18 cellular contexts compared by ENCODE assay signal in the genomic region with DNA sequence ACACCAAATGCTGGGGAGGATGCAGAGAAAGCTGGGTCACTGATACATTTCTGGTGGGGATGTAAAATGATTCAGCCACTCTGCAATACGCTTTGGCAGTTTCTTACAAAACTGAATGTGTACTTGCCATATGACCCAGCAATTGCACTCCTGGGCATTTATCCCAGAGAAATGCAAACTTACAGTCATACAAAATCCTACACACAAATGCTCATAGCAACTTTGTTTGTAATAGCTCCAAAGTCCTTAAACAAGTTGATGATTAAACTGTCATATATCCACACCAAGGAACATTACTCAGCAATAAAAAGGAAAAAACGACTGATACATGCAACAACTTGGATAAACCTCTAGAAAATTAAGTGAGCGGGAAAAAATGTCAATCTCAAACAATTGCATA. TPM values are rescaled to one million over a fixed set of nuclear protein-coding genes. Genes with fewer than 3 reads are reported as not detected.
DNase-seq lines count a peak whose midpoint lies in the region; ATAC-seq, FAIRE-seq and TF ChIP-seq lines count a peak whose summit lies in the region.
"Had no signal": no experiment of that assay in that cellular context is flagged by ENCODE, and none has a peak within 500 bp of the region (broad histone marks: within the 10 kb centered on the region; RNA-seq: fewer than 3 reads in every experiment).

No MANE protein-coding gene starts in this region.

- FAIRE-seq in GM19239 (lab: Jason Lieb, UNC): peak; percentile 37
- FAIRE-seq: endometrium had no signal

- no peak overlapping the region for H4K12ac ChIP-seq in trophoblast cell (ENCODE audit: low read depth, low read length)

- no peak overlapping the region for H2BK5ac ChIP-seq in trophoblast cell (ENCODE audit: low read depth, low read length, poor library complexity)

- no peak overlapping the region for H2AFZ ChIP-seq in trophoblast cell (ENCODE audit: insufficient read depth, low read length, poor library complexity)
- H2AFZ ChIP-seq: parathyroid adenoma had no signal

- H3K4ac ChIP-seq in trophoblast cell (ENCODE audit: low read depth, low read length): peak overlapping the region; percentile 55

- no peak overlapping the region for H3K9ac ChIP-seq in trophoblast cell (ENCODE audit: low read length)
- H3K9ac ChIP-seq: parathyroid adenoma had no signal

- no peak overlapping the region for H3K23ac ChIP-seq in trophoblast cell (ENCODE audit: low read length)

- H3K18ac ChIP-seq in trophoblast cell (ENCODE audit: low read length): no peak overlapping the region

- no peak overlapping the region for H3K27ac ChIP-seq in trophoblast cell (ENCODE audit: low read depth, low read length)
- no peak overlapping the region for H3K27ac ChIP-seq in gastroesophageal sphincter
- H3K27ac ChIP-seq: parathyroid adenoma, SK-N-MC, skin epidermis had no signal

- no peak overlapping the region for H4K91ac ChIP-seq in trophoblast cell (ENCODE audit: low read depth, low read length)

- TF ChIP-seq CTCF in fibroblast of pulmonary artery (IDR thresholded peaks at IDR 0.05; ENCODE audit: low read length, missing control alignments) (no peak), gastroesophageal sphincter (IDR thresholded peaks at IDR 0.05) (no peak)

- no peak overlapping the region for H2BK120ac ChIP-seq in trophoblast cell (ENCODE audit: insufficient read depth, low read length, poor library complexity)

- H3K4me3 ChIP-seq in fibroblast of pulmonary artery (replicated peaks; ENCODE audit: low read depth, low read length): no peak overlapping the region
- H3K4me3 ChIP-seq in trophoblast cell (ENCODE audit: low read depth, low read length): no peak overlapping the region
- no peak overlapping the region for H3K4me3 ChIP-seq in gastroesophageal sphincter
- H3K4me3 ChIP-seq: Peyer's patch, SK-N-MC, skin epidermis had no signal

- no peak for TF ChIP-seq EP300 in gastroesophageal sphincter (IDR thresholded peaks at IDR 0.05)

- no peak for TF ChIP-seq POLR2A in gastroesophageal sphincter (IDR thresholded peaks at IDR 0.05)

- DNase-seq in GM19239 (ENCODE audit: insufficient read length, low spot score): no peak
- DNase-seq in amniotic epithelial cell (ENCODE audit: low read depth): peak; percentile 40
- DNase-seq in fibroblast of pulmonary artery (ENCODE audit: low read depth): peak; percentile 64
- DNase-seq in trophoblast cell: no peak
- no peak for DNase-seq in Kasumi-1 (lab: John Stamatoyannopoulos, UW)
- DNase-seq in SW 1271 (lab: John Stamatoyannopoulos, UW): no peak
- no peak for DNase-seq in NOMO-1 (lab: John Stamatoyannopoulos, UW; ENCODE audit: unreplicated experiment in 2 of 2)
- DNase-seq: activated CD4-positive, alpha-beta T cell treated with anti-CD3 and anti-CD28 coated beads for 36 hours; activated CD8-positive, alpha-beta memory T cell treated with anti-CD3 and anti-CD28 coated beads, Interleukin-2, amount 10 ng/mL, durations not matched to agents 7 days and 5 days; cerebellar nuclear complex; Peyer's patch; stimulated activated CD4-positive, alpha-beta T cell treated with anti-CD3 and anti-CD28 coated beads, Interleukin-4, amount 100 ng/mL, for 4 hours; T-helper 9 cell had no signal

- no peak overlapping the region for H2BK12ac ChIP-seq in trophoblast cell (ENCODE audit: low read length)

- H3K9me3 ChIP-seq in trophoblast cell (ENCODE audit: insufficient read depth, low read depth, low read length): no peaks in the 10 kb centered on the region
- no peaks in the 10 kb centered on the region for H3K9me3 ChIP-seq in gastroesophageal sphincter
- H3K9me3 ChIP-seq: Peyer's patch had no signal

- H3K4me2 ChIP-seq in trophoblast cell (ENCODE audit: low read length): no peak overlapping the region

- H3K36me3 ChIP-seq in trophoblast cell (ENCODE audit: control insufficient read depth in 1 of 2, insufficient read depth in 2 of 2, low read length in 2 of 2) (no peaks in the 10 kb centered on the region), gastroesophageal sphincter (no peaks in the 10 kb centered on the region)
- H3K36me3 ChIP-seq: Peyer's patch had no signal

- H3K14ac ChIP-seq in trophoblast cell (ENCODE audit: low read length): no peak overlapping the region

- no peak for ATAC-seq in gastroesophageal sphincter
- ATAC-seq: activated CD4-positive, alpha-beta T cell treated with anti-CD3 and anti-CD28 coated beads for 36 hours; activated CD8-positive, alpha-beta memory T cell treated with anti-CD3 and anti-CD28 coated beads, Interleukin-2, amount 10 ng/mL, durations not matched to agents 7 days and 5 days had no signal

- H3K79me2 ChIP-seq in trophoblast cell (ENCODE audit: control insufficient read depth, insufficient read depth, low read length, poor library complexity): no peaks in the 10 kb centered on the region
- H3K79me2 ChIP-seq: parathyroid adenoma had no signal

- H4K8ac ChIP-seq in trophoblast cell (ENCODE audit: low read depth, low read length): no peak overlapping the region

- no CpG with 5 or more reads among the region's 3 CpGs for WGBS in trophoblast cell (ENCODE audit: extremely low coverage, insufficient coverage, insufficient read length)
- 20 to 47% methylated on average over 2 to 3 of the region's 3 CpGs for WGBS in gastroesophageal sphincter (ENCODE audit: low coverage in 1 of 2), 2 donors

- H3K4me1 ChIP-seq in trophoblast cell (ENCODE audit: control insufficient read depth in 1 of 2, insufficient read depth in 2 of 2, low read length in 2 of 2) (peaks cover 2 to 3% of the 10 kb centered on the region in 2 experiments), gastroesophageal sphincter (peaks cover 0 to 11% (median 0%) of the 10 kb centered on the region in 3 donors)
- H3K4me1 ChIP-seq: parathyroid adenoma, Peyer's patch had no signal

- H3K27me3 ChIP-seq in trophoblast cell (ENCODE audit: insufficient read depth, low read length): no peaks in the 10 kb centered on the region
- H3K27me3 ChIP-seq in gastroesophageal sphincter: no peaks in the 10 kb centered on the region
- H3K27me3 ChIP-seq: Peyer's patch had no signal

- no peak overlapping the region for H2AK5ac ChIP-seq in trophoblast cell (ENCODE audit: low read length)

- H3K79me1 ChIP-seq in trophoblast cell (ENCODE audit: low read length): no peaks in the 10 kb centered on the region

RNA-seq across cellular contexts. Expression of a gene that starts 12.3 kb away (rescaled TPM):
- 49.3 and 50.0 TPM in 2 replicates for polyA plus RNA-seq in trophoblast cell (2013)
- total RNA-seq in gastroesophageal sphincter: 10 to 100 TPM; 17.0 to 23.4 (median 19.0) TPM

Comparison
In these comparisons a context has a peak if more than half of its experiments do, and no peak if none do; other contexts are left out.
1. DNase-seq: peak in amniotic epithelial cell (single experiment) and fibroblast of pulmonary artery (single experiment); none in GM19239 (single experiment), trophoblast cell (0 of 2), Kasumi-1 (0 of 2), SW 1271 (0 of 2) and NOMO-1 (0 of 2).